Comparison of ENCODE assay signal across 19 cellular contexts in the genomic region with DNA sequence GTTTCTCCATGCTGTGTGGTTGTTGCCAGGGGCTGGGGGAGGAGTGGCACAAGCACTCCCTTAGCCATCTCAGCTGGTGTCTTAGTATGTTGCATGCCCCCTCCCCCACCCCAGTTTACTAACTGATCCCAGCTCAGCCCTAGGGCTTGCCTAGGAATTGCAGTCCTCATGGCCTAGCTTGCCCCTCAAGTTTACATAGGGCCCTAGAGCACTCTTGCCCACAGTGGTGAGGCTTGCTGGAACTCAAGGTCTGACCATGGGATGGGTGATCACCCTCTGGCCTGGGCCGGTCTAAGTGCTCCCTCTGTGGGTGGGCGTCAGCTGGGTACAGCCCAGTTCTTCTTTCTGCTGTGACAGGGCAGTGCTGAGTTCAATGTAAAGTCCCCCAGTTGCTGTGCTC.
DNase-seq lines count a peak whose midpoint lies in the region; ATAC-seq, FAIRE-seq and TF ChIP-seq lines count a peak whose summit lies in the region.
"Had no signal": no experiment of that assay in that cellular context is flagged by ENCODE, and none has a peak within 500 bp of the region (broad histone marks: within the 10 kb centered on the region; RNA-seq: fewer than 3 reads in every experiment).

No MANE protein-coding gene starts in this region.

- H3K36me3 Mint-ChIP-seq in GM23338 (ENCODE audit: low read depth): no peaks in the 10 kb centered on the region
- H3K36me3 Mint-ChIP-seq: CD4-positive, CD25-positive, alpha-beta regulatory T cell had no signal

- no peak overlapping the region for H3K27ac ChIP-seq in GM23338 (ENCODE audit: low read depth)
- no peak overlapping the region for H3K27ac ChIP-seq in upper lobe of right lung
- H3K27ac ChIP-seq: BLaER1, PC-9 had no signal

- DNase-seq in GM23338 (ENCODE audit: low spot score): peak; percentile 33
- DNase-seq in bronchial epithelial cell (ENCODE audit: low read depth): no peak
- DNase-seq in left lobe of liver (ENCODE audit: low spot score): no peak
- DNase-seq in upper lobe of right lung: no peak
- DNase-seq in Kasumi-1 (lab: John Stamatoyannopoulos, UW): no peak
- no peak for DNase-seq in RPMI8226
- DNase-seq in SKM-1 (lab: John Stamatoyannopoulos, UW; ENCODE audit: unreplicated experiment): no peak
- DNase-seq: CD4-positive, CD25-positive, alpha-beta regulatory T cell; GOT3; MG63; NCI-H1694; NCI-H2029 treated with DMSO at 0.1 percent for 48 hours; NCI-H2227 treated with DMSO at 0.1 percent for 48 hours; NCI-H526 treated with DMSO at 0.1 percent for 48 hours; PC-9; Right ventricle myocardium superior had no signal

- intact Hi-C loops in upper lobe of right lung (cut with DNase I): no loop called here

- FAIRE-seq in bronchial epithelial cell (lab: Jason Lieb, UNC): peak; percentile 23
- FAIRE-seq: K562 had no signal

- no peaks in the 10 kb centered on the region for H3K9me3 ChIP-seq in upper lobe of right lung
- H3K9me3 ChIP-seq: MG63 had no signal

- H3K4me1 Mint-ChIP-seq in GM23338: peaks cover 13% of the 10 kb centered on the region
- H3K4me1 Mint-ChIP-seq: CD4-positive, CD25-positive, alpha-beta regulatory T cell had no signal

- H3K79me2 ChIP-seq in GM23338 (replicated peaks; ENCODE audit: insufficient read depth): no peaks in the 10 kb centered on the region

- H3F3A ChIP-seq in GM23338 (replicated peaks; ENCODE audit: low read depth): no peaks in the 10 kb centered on the region

- TF ChIP-seq CTCF in GM23338 (conservative IDR thresholded peaks at IDR 0.05; ENCODE audit: low read depth in 2 of 2) (peak in 1 of 2 experiments; percentile 41; a peak in 1 of 4 replicates), bronchial epithelial cell (IDR thresholded peaks at IDR 0.05; ENCODE audit: insufficient read depth, low read length, severe bottlenecking) (no peak), upper lobe of right lung (IDR thresholded peaks at IDR 0.05) (no peak)

- no peaks in the 10 kb centered on the region; the same call in 1 of the 2 replicates for H3K4me1 ChIP-seq in GM23338 (ENCODE audit: insufficient read depth)
- H3K4me1 ChIP-seq in upper lobe of right lung: no peaks in the 10 kb centered on the region
- H3K4me1 ChIP-seq: BLaER1 had no signal

- no peaks in the 10 kb centered on the region for H3K27me3 Mint-ChIP-seq in GM23338 (ENCODE audit: insufficient read depth, low read depth, poor library complexity)
- H3K27me3 Mint-ChIP-seq: CD4-positive, CD25-positive, alpha-beta regulatory T cell had no signal

- ATAC-seq in GM23338 (peak; percentile 77), left lobe of liver (peak; percentile 26), upper lobe of right lung (peak; percentile 39)
- ATAC-seq: HCT116, K562 had no signal

- H4K20me1 ChIP-seq in GM23338 (replicated peaks; ENCODE audit: insufficient read depth): no peaks in the 10 kb centered on the region
- H4K20me1 ChIP-seq: BLaER1 had no signal

- H3K27me3 ChIP-seq in GM23338 (ENCODE audit: insufficient read depth) (no peaks in the 10 kb centered on the region), bronchial epithelial cell (ENCODE audit: control insufficient read depth, insufficient read depth, low read length) (no peaks in the 10 kb centered on the region), upper lobe of right lung (peaks cover 5% of the 10 kb centered on the region)
- H3K27me3 ChIP-seq: BLaER1, MG63 had no signal

- no peak overlapping the region for H3K4me2 ChIP-seq in GM23338
- H3K4me2 ChIP-seq: BLaER1, PC-9 had no signal

- peak overlapping the region; percentile 90 for H2AFZ ChIP-seq in GM23338
- H2AFZ ChIP-seq: PC-9 had no signal

- H3K9me3 Mint-ChIP-seq in GM23338: peaks cover 15% of the 10 kb centered on the region

- 0 out of 2 replicates have a peak overlapping the region, but pooled peaks have one; percentile 27 for H3K27ac Mint-ChIP-seq in GM23338
- H3K27ac Mint-ChIP-seq: CD4-positive, CD25-positive, alpha-beta regulatory T cell had no signal

- H3K9me2 ChIP-seq in GM23338 (ENCODE audit: insufficient read depth): no peaks in the 10 kb centered on the region; the same call in 1 of the 2 replicates

- H3K36me3 ChIP-seq in GM23338 (ENCODE audit: insufficient read depth) (no peaks in the 10 kb centered on the region), bronchial epithelial cell (ENCODE audit: control insufficient read depth, insufficient read depth, low read length) (no peaks in the 10 kb centered on the region), upper lobe of right lung (no peaks in the 10 kb centered on the region)
- H3K36me3 ChIP-seq: BLaER1, MG63 had no signal

- H3K4me3 ChIP-seq in GM23338 (no peak overlapping the region), bronchial epithelial cell (ENCODE audit: low read depth, low read length) (no peak overlapping the region), upper lobe of right lung (no peak overlapping the region)
- H3K4me3 ChIP-seq: BLaER1, K562, MG63, PC-9 had no signal

- no peak overlapping the region for H3K4me3 Mint-ChIP-seq in GM23338
- H3K4me3 Mint-ChIP-seq: CD4-positive, CD25-positive, alpha-beta regulatory T cell had no signal

TF ChIP-seq in GM23338, 12 proteins besides CTCF, POLR2A, EP300 and RAD21 (continues in another document):
- TF ChIP-seq ZNF114 (CRISPR knock-in tag; IDR thresholded peaks at IDR 0.05) (no peak), ETS1 (IDR thresholded peaks at IDR 0.05) (no peak), REST (IDR thresholded peaks at IDR 0.05; ENCODE audit: unreplicated experiment) (no peak), CREB1 (CRISPR knock-in tag; IDR thresholded peaks at IDR 0.05; ENCODE audit: low read depth) (no peak), JUNB (IDR thresholded peaks at IDR 0.05; ENCODE audit: unreplicated experiment) (no peak), EZH2phosphoT487 (IDR thresholded peaks at IDR 0.05; ENCODE audit: unreplicated experiment) (no peak), POLR2AphosphoS5 (IDR thresholded peaks at IDR 0.05; ENCODE audit: low read depth) (no peak)

Comparison
In these comparisons a context has a peak if more than half of its experiments do, and no peak if none do; other contexts are left out.
1. ATAC-seq: peak in every context shown above with its lines; median percentile 77 in GM23338; 39 in upper lobe of right lung; 26 in left lobe of liver.